12 cellular contexts compared by ENCODE assay signal in the genomic region with DNA sequence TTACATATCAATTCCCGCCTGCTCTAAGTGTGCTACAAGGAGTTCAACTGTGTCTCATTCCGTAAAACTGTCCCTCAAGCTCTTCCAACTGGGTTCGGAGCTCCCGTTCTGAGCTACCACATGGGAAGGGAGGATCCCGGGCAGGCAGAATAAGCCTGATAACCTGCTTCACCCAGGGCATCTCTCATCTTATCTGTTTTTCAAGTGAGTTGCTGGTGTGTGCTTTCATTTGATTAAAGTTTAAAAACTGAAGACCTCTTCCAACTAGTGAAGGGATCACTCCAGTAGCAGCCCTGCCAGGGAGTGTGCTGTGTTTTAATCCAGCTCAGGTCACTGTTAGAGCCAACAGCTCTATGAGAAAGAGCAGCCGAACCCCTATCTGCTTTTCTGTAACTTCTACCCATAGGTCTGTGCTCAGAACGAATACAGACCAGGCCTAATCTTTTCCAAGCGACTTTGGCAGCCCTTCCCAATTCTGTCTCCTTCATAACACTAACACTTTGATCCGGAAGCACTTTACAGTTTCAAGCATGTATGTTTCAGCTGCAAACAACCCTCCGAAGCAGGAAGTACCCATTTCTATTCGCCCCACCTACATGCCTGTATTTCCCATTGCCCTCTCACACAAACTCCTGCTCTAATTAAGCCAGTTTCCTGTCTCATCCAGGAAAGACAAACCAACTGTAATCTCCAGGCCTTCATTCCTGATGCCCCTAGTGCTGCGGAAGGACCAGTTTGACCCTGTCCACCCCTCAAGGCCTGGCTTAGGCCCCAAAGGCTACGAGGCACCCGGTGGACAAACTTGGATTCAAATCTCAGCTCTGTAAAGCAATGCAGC.
DNase-seq lines count a peak whose midpoint lies in the region; ATAC-seq and TF ChIP-seq lines count a peak whose summit lies in the region.
"Had no signal": no experiment of that assay in that cellular context is flagged by ENCODE, and none has a peak within 500 bp of the region (broad histone marks: within the 10 kb centered on the region; RNA-seq: fewer than 3 reads in every experiment).

No MANE protein-coding gene starts in this region.

- H3K4me3 ChIP-seq in GM23338 = no peak overlapping the region
- H3K4me3 ChIP-seq: esophagus muscularis mucosa had no signal

- no peaks in the 10 kb centered on the region for H3K27me3 ChIP-seq in GM23338 (ENCODE audit: insufficient read depth)
- H3K27me3 ChIP-seq: esophagus muscularis mucosa had no signal

- H3K79me2 ChIP-seq in GM23338 (replicated peaks; ENCODE audit: insufficient read depth) = no peaks in the 10 kb centered on the region

- peaks cover 39% of the 10 kb centered on the region for H3K36me3 Mint-ChIP-seq in GM23338 (ENCODE audit: low read depth)
- H3K36me3 Mint-ChIP-seq in progenitor cell of endocrine pancreas (ENCODE audit: insufficient read depth) = peaks cover 24% of the 10 kb centered on the region

- H3K27me3 Mint-ChIP-seq in GM23338 (ENCODE audit: insufficient read depth, low read depth, poor library complexity) (peaks cover 3% of the 10 kb centered on the region), progenitor cell of endocrine pancreas (no peaks in the 10 kb centered on the region)

- DNase-seq in GM23338 (ENCODE audit: low spot score) (no peak), left cardiac atrium (no peak), progenitor cell of endocrine pancreas (ENCODE audit: low spot score, unreplicated experiment) (no peak), SW 1271 (lab: John Stamatoyannopoulos, UW) (no peak), medulla oblongata (ENCODE audit: extremely low spot score) (no peak), DMS53 (lab: John Stamatoyannopoulos, UW) (no peak)
- no peak for DNase-seq in central memory CD4-positive, alpha-beta T cell
- DNase-seq: activated CD8-positive, alpha-beta memory T cell treated with anti-CD3 and anti-CD28 coated beads for 24 hours; DMS153; trophoblast cell had no signal

- ATAC-seq in GM23338 = no peak
- ATAC-seq in left cardiac atrium = peak; percentile 25 to 58

- no peak overlapping the region for H3K4me3 Mint-ChIP-seq in GM23338
- H3K4me3 Mint-ChIP-seq in progenitor cell of endocrine pancreas (ENCODE audit: low read depth) = no peak overlapping the region

- H3K27ac ChIP-seq in GM23338 (ENCODE audit: low read depth) (peak overlapping the region; percentile 39; the same call in 1 of the 2 replicates), VCaP (peak overlapping the region; percentile 32; the same call in 1 of the 2 replicates)
- H3K27ac ChIP-seq: esophagus muscularis mucosa had no signal

- peaks cover 6% of the 10 kb centered on the region for H3K4me1 ChIP-seq in GM23338 (ENCODE audit: insufficient read depth)

- intact Hi-C loops in left cardiac atrium (cut with DNase I) = no loop called here

- H3K4me1 Mint-ChIP-seq in GM23338 = peaks cover 16% of the 10 kb centered on the region
- H3K4me1 Mint-ChIP-seq in progenitor cell of endocrine pancreas (ENCODE audit: low read depth) = peaks cover 2% of the 10 kb centered on the region

- no peak overlapping the region for H3K4me2 ChIP-seq in GM23338

- H3K36me3 ChIP-seq in GM23338 (ENCODE audit: insufficient read depth) = peaks cover 14% of the 10 kb centered on the region; the same call in 1 of the 2 replicates

- no peaks in the 10 kb centered on the region for H3K9me2 ChIP-seq in GM23338 (ENCODE audit: insufficient read depth)

- no peaks in the 10 kb centered on the region for H3F3A ChIP-seq in GM23338 (replicated peaks; ENCODE audit: low read depth)

- no peak overlapping the region for H2AFZ ChIP-seq in GM23338

- no peak for TF ChIP-seq CTCF in GM23338 (conservative IDR thresholded peaks at IDR 0.05; ENCODE audit: low read depth in 2 of 2)
- TF ChIP-seq CTCF in VCaP (conservative IDR thresholded peaks at IDR 0.05) = no peak
- no peak for TF ChIP-seq CTCF in progenitor cell of endocrine pancreas (IDR thresholded peaks at IDR 0.05; ENCODE audit: unreplicated experiment)

- no peaks in the 10 kb centered on the region for H4K20me1 ChIP-seq in GM23338 (replicated peaks; ENCODE audit: insufficient read depth)

- no peaks in the 10 kb centered on the region for H3K9me3 Mint-ChIP-seq in GM23338
- H3K9me3 Mint-ChIP-seq in progenitor cell of endocrine pancreas (ENCODE audit: low read depth) = no peaks in the 10 kb centered on the region

- H3K27ac Mint-ChIP-seq in GM23338 = peak overlapping the region; percentile 46; the same call in 1 of the 2 replicates
- H3K27ac Mint-ChIP-seq in progenitor cell of endocrine pancreas = peak overlapping the region; percentile 65

TF ChIP-seq in GM23338, 12 proteins besides CTCF, POLR2A, EP300 and RAD21:
- no peak for TF ChIP-seq ZNF114 (CRISPR knock-in tag; IDR thresholded peaks at IDR 0.05)
- no peak for TF ChIP-seq CREB1 (CRISPR knock-in tag; IDR thresholded peaks at IDR 0.05; ENCODE audit: low read depth)
- no peak for TF ChIP-seq STAT1 (IDR thresholded peaks at IDR 0.05; ENCODE audit: unreplicated experiment)
- TF ChIP-seq, protein P1, sequence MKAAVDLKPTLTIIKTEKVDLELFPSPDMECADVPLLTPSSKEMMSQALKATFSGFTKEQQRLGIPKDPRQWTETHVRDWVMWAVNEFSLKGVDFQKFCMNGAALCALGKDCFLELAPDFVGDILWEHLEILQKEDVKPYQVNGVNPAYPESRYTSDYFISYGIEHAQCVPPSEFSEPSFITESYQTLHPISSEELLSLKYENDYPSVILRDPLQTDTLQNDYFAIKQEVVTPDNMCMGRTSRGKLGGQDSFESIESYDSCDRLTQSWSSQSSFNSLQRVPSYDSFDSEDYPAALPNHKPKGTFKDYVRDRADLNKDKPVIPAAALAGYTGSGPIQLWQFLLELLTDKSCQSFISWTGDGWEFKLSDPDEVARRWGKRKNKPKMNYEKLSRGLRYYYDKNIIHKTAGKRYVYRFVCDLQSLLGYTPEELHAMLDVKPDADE (IDR thresholded peaks at IDR 0.05) = no peak
TF ChIP-seq in GM23338: peak in this region for 0.
